Comparison of ENCODE assay signal across 1 cellular context in genomic region chr15:56820333-56820732, GRCh38.
TF ChIP-seq lines count a peak whose summit lies in the region.

No MANE protein-coding gene starts in this region.

TF ChIP-seq in K562, 482 proteins besides CTCF, POLR2A, EP300 and RAD21:
- TF ChIP-seq ZBTB7A (IDR thresholded peaks at IDR 0.05; ENCODE audit: borderline replicate concordance, control insufficient read depth, low read depth, low read length) (no peak), SPI1 (IDR thresholded peaks at IDR 0.05; ENCODE audit: borderline replicate concordance, low read depth, low read length) (peak; percentile 97), PRMT5 (CRISPR knock-in tag; IDR thresholded peaks at IDR 0.05) (no peak), ATF7 (IDR thresholded peaks at IDR 0.05) (no peak), ZNF133 (CRISPR knock-in tag; IDR thresholded peaks at IDR 0.05) (no peak), CEBPG (CRISPR knock-in tag; IDR thresholded peaks at IDR 0.05) (no peak), CEBPG (tag; conservative IDR thresholded peaks at IDR 0.05 in 1 of 2, IDR thresholded peaks at IDR 0.05 in 1 of 2) (0 out of 4 replicates have a peak, but pooled peaks of 1 of the 2 experiments have one; percentile 20), TAF15 (IDR thresholded peaks at IDR 0.05; ENCODE audit: low read depth, low read length) (no peak), ATF3 (IDR thresholded peaks at IDR 0.05) (peak; percentile 33; the same call in 1 of the 2 replicates), ATF3 (CRISPR knock-in tag; conservative IDR thresholded peaks at IDR 0.05) (no peak)
